Comparison of ENCODE assay signal across 12 cellular contexts in the genomic region with DNA sequence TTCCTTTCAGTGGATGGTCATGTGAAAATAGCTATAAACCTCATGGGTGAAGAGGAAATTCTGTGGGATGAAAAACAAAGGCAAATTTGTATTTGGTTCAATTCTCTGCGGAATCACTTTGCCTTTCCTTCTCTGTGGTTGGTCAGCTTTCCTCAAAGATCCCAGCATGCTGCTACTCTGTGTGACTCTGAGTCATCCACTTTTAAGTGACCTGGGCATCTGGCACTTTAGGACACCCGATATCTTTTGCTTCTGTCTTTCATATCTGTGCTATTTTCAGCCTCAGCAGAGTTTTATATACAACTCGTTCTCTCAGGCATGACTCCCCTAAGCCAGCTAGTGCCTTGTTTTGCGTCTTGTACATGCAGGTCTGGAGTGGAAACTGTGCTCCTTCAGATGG.
DNase-seq lines count a peak whose midpoint lies in the region; ATAC-seq, FAIRE-seq and TF ChIP-seq lines count a peak whose summit lies in the region.
"Had no signal": no experiment of that assay in that cellular context is flagged by ENCODE, and none has a peak within 500 bp of the region (broad histone marks: within the 10 kb centered on the region; RNA-seq: fewer than 3 reads in every experiment).

No MANE protein-coding gene starts in this region.

- TF ChIP-seq POLR2A in A549 (IDR thresholded peaks at IDR 0.05; ENCODE audit: low read length): no peak

- TF ChIP-seq CTCF in A549 (IDR thresholded peaks at IDR 0.05) (no peak), right atrium auricular region (IDR thresholded peaks at IDR 0.05) (no peak), OCI-LY7 (conservative IDR thresholded peaks at IDR 0.05; ENCODE audit: low read length) (no peak), MM.1S (IDR thresholded peaks at IDR 0.05; ENCODE audit: low read length) (no peak)

- no peak for FAIRE-seq in A549 (lab: Jason Lieb, UNC)
- FAIRE-seq: TTC549 had no signal

- intact Hi-C loops in OCI-LY7 (cut with micrococcal nuclease; ENCODE audit: unreplicated experiment): no loop called here

- H3K9me2 ChIP-seq in OCI-LY7 (ENCODE audit: insufficient read depth, low read length) (no peaks in the 10 kb centered on the region), MM.1S (replicated peaks; ENCODE audit: insufficient read depth, low read length) (no peaks in the 10 kb centered on the region)

- H3K9me3 ChIP-seq in A549: no peaks in the 10 kb centered on the region
- H3K9me3 ChIP-seq in adipocyte (ENCODE audit: control insufficient read depth, low read length): no peaks in the 10 kb centered on the region
- H3K9me3 ChIP-seq in right atrium auricular region: no peaks in the 10 kb centered on the region
- no peaks in the 10 kb centered on the region for H3K9me3 ChIP-seq in OCI-LY7 (ENCODE audit: low read length)
- no peaks in the 10 kb centered on the region for H3K9me3 ChIP-seq in MM.1S (replicated peaks; ENCODE audit: insufficient read depth, low read length)
- H3K9me3 ChIP-seq: Peyer's patch had no signal

- peaks cover 6% of the 10 kb centered on the region; the same call in 1 of the 3 replicates for H3K4me1 ChIP-seq in A549
- H3K4me1 ChIP-seq in adipocyte (ENCODE audit: control insufficient read depth, insufficient read depth, low read length): peaks cover 11% of the 10 kb centered on the region
- H3K4me1 ChIP-seq in right atrium auricular region: peaks cover 0 to 5% of the 10 kb centered on the region in 2 donors
- no peaks in the 10 kb centered on the region for H3K4me1 ChIP-seq in OCI-LY7 (ENCODE audit: insufficient read depth, low read length, poor library complexity, severe bottlenecking)
- no peaks in the 10 kb centered on the region for H3K4me1 ChIP-seq in MM.1S (ENCODE audit: low read length)
- H3K4me1 ChIP-seq: Peyer's patch had no signal

- H3K27me3 ChIP-seq in adipocyte (replicated peaks; ENCODE audit: control insufficient read depth, insufficient read depth, low read length) (no peaks in the 10 kb centered on the region), right atrium auricular region (no peaks in the 10 kb centered on the region), MM.1S (replicated peaks; ENCODE audit: insufficient read depth, low read length) (no peaks in the 10 kb centered on the region)
- H3K27me3 ChIP-seq: Peyer's patch had no signal

- TF ChIP-seq EP300 in A549 (IDR thresholded peaks at IDR 0.05): no peak

- H3K36me3 ChIP-seq in adipocyte (ENCODE audit: control insufficient read depth, insufficient read depth, low read length, severe bottlenecking) (no peaks in the 10 kb centered on the region), right atrium auricular region (no peaks in the 10 kb centered on the region), OCI-LY7 (ENCODE audit: insufficient read depth, low read length) (no peaks in the 10 kb centered on the region), MM.1S (replicated peaks; ENCODE audit: insufficient read depth, low read length) (no peaks in the 10 kb centered on the region)
- H3K36me3 ChIP-seq: Peyer's patch had no signal

- no peaks in the 10 kb centered on the region for H4K20me1 ChIP-seq in OCI-LY7 (ENCODE audit: insufficient read depth, low read length)
- H4K20me1 ChIP-seq in MM.1S (ENCODE audit: insufficient read depth, low read length): no peaks in the 10 kb centered on the region

- H3K4me2 ChIP-seq in A549 (peak overlapping the region; percentile 19; the same call in 1 of the 3 replicates), OCI-LY7 (ENCODE audit: low read length) (no peak overlapping the region), MM.1S (ENCODE audit: low read depth, low read length) (no peak overlapping the region)

- no peaks in the 10 kb centered on the region for H3F3A ChIP-seq in MM.1S (ENCODE audit: insufficient read depth, low read length)

- CTCF ChIA-PET in A549 (lab: Yijun Ruan, JAX): interaction anchor here (0.6 kb wide), 1 partner anchor 93 kb away, joined by 4 read pairs; no protein-coding TSS in a partner anchor
- CTCF ChIA-PET in OCI-LY7 (lab: Charles Lee; ENCODE audit: unreplicated experiment): no interaction called here

- POLR2A ChIA-PET in A549 (lab: Yijun Ruan, JAX) (no interaction called here), OCI-LY7 (lab: Charles Lee) (no interaction called here)

- H3K9ac ChIP-seq in adipocyte (ENCODE audit: low read length) (no peak overlapping the region), MM.1S (ENCODE audit: low read length) (no peak overlapping the region)

- H3K4me3 ChIP-seq in A549 (no peak overlapping the region), adipocyte (ENCODE audit: low read length) (no peak overlapping the region), right atrium auricular region (no peak overlapping the region), OCI-LY7 (ENCODE audit: low read depth, low read length, poor library complexity, severe bottlenecking) (no peak overlapping the region), MM.1S (ENCODE audit: low read length) (no peak overlapping the region)
- H3K4me3 ChIP-seq: Peyer's patch had no signal

- no TSS peak for BruUV-seq in OCI-LY7 (replicated peaks; lab: Mats Ljungman, UMichigan)

- H2AFZ ChIP-seq in OCI-LY7 (ENCODE audit: low read length): no peak overlapping the region
- no peak overlapping the region for H2AFZ ChIP-seq in MM.1S (ENCODE audit: low read length)

- ATAC-seq in A549 (no peak), HG03439 (IDR thresholded peaks at IDR 0.05; ENCODE audit: unreplicated experiment) (no peak)
- ATAC-seq: activated T-cell treated with anti-CD3 and anti-CD28 coated beads, Interleukin-2, amount 50 U/mL, for 4 hours had no signal

- TF ChIP-seq RAD21 in A549 (conservative IDR thresholded peaks at IDR 0.05 in 1 of 2, IDR thresholded peaks at IDR 0.05 in 1 of 2): no peak

- peak in 1 of 2 experiments; percentile 1 for DNase-seq in A549 (ENCODE audit: low read depth in 1 of 2, low spot score in 1 of 2)
- DNase-seq in HT1080 (ENCODE audit: low read depth): peak; percentile 45
- DNase-seq in adipocyte (ENCODE audit: low read depth): peak; percentile 55
- DNase-seq in right atrium auricular region (ENCODE audit: low spot score): no peak
- no peak for DNase-seq in OCI-LY7 (ENCODE audit: low spot score)
- DNase-seq in MM.1S: no peak
- no peak for DNase-seq in NCI-H2029 (lab: John Stamatoyannopoulos, UW)
- DNase-seq: ACHN; activated T-cell treated with anti-CD3 and anti-CD28 coated beads, Interleukin-2, amount 50 U/mL, for 4 hours; Peyer's patch had no signal

- no peaks in the 10 kb centered on the region for H3K79me2 ChIP-seq in OCI-LY7 (ENCODE audit: insufficient read depth, low read depth, low read length)
- H3K79me2 ChIP-seq in MM.1S (ENCODE audit: low read length): no peaks in the 10 kb centered on the region

- 48% methylated on average over 4 of the region's 4 CpGs for WGBS in A549 (ENCODE audit: missing lambda C conversion rate)

- H3K27ac ChIP-seq in A549: no peak overlapping the region
- peak overlapping the region; percentile 67 to 77 for H3K27ac ChIP-seq in right atrium auricular region
- H3K27ac ChIP-seq in OCI-LY7 (ENCODE audit: low read depth, low read length, poor library complexity, severe bottlenecking): no peak overlapping the region
- H3K27ac ChIP-seq in MM.1S (ENCODE audit: low read length): no peak overlapping the region
- H3K27ac ChIP-seq: Peyer's patch had no signal

TF ChIP-seq in A549, 52 proteins besides CTCF, POLR2A, EP300 and RAD21 (continues in another document):
- TF ChIP-seq E2F6 (IDR thresholded peaks at IDR 0.05; ENCODE audit: borderline replicate concordance, low read depth): no peak
- no peak for TF ChIP-seq JUNB (IDR thresholded peaks at IDR 0.05)
- no peak for TF ChIP-seq NR3C1 (IDR thresholded peaks at IDR 0.05)
- TF ChIP-seq USF2 (IDR thresholded peaks at IDR 0.05): no peak
- TF ChIP-seq HOXB5 (CRISPR knock-in tag; IDR thresholded peaks at IDR 0.05): no peak
- TF ChIP-seq RFX5 (IDR thresholded peaks at IDR 0.05): no peak
- no peak for TF ChIP-seq MAZ (IDR thresholded peaks at IDR 0.05; ENCODE audit: borderline replicate concordance, low read depth, low read length)
- no peak for TF ChIP-seq PHF8 (IDR thresholded peaks at IDR 0.05; ENCODE audit: borderline replicate concordance, low read depth)
- TF ChIP-seq, protein P1, sequence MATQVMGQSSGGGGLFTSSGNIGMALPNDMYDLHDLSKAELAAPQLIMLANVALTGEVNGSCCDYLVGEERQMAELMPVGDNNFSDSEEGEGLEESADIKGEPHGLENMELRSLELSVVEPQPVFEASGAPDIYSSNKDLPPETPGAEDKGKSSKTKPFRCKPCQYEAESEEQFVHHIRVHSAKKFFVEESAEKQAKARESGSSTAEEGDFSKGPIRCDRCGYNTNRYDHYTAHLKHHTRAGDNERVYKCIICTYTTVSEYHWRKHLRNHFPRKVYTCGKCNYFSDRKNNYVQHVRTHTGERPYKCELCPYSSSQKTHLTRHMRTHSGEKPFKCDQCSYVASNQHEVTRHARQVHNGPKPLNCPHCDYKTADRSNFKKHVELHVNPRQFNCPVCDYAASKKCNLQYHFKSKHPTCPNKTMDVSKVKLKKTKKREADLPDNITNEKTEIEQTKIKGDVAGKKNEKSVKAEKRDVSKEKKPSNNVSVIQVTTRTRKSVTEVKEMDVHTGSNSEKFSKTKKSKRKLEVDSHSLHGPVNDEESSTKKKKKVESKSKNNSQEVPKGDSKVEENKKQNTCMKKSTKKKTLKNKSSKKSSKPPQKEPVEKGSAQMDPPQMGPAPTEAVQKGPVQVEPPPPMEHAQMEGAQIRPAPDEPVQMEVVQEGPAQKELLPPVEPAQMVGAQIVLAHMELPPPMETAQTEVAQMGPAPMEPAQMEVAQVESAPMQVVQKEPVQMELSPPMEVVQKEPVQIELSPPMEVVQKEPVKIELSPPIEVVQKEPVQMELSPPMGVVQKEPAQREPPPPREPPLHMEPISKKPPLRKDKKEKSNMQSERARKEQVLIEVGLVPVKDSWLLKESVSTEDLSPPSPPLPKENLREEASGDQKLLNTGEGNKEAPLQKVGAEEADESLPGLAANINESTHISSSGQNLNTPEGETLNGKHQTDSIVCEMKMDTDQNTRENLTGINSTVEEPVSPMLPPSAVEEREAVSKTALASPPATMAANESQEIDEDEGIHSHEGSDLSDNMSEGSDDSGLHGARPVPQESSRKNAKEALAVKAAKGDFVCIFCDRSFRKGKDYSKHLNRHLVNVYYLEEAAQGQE (IDR thresholded peaks at IDR 0.05): no peak
- TF ChIP-seq CBX2 (IDR thresholded peaks at IDR 0.05; ENCODE audit: borderline replicate concordance, low read depth): no peak

Comparison
In these comparisons a context has a peak if more than half of its experiments do, and no peak if none do; other contexts are left out.
1. DNase-seq: peak in HT1080 (single experiment) and adipocyte (single experiment); none in right atrium auricular region (single experiment), OCI-LY7 (single experiment), MM.1S (single experiment) and NCI-H2029 (single experiment).
2. H3K27ac ChIP-seq: peak in right atrium auricular region (2 of 2); none in A549 (0 of 2), OCI-LY7 (single experiment) and MM.1S (single experiment).